Comparison of ENCODE assay signal across 21 cellular contexts in the genomic region with DNA sequence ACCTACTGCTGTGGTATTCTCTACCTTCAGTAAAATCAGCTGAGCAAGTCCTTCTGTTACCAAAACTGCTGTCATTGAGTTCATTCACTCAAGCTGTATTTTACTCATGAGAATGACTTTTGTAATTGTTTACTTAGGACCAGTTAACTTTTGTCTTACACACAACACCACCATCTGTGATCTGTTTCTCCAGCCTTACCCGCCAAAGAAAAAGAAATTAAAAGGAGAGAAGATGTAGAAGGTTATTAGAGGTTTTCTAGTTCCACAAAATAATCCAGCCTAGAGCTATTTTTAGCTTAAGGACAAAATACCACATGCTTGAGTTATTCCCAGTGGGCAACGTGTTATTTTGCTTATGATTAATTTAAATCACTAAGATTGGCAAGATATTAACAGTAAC. TPM values are rescaled to one million over a fixed set of nuclear protein-coding genes. Genes with fewer than 3 reads are reported as not detected.
DNase-seq lines count a peak whose midpoint lies in the region; ATAC-seq, FAIRE-seq and TF ChIP-seq lines count a peak whose summit lies in the region.
"Had no signal": no experiment of that assay in that cellular context is flagged by ENCODE, and none has a peak within 500 bp of the region (broad histone marks: within the 10 kb centered on the region; RNA-seq: fewer than 3 reads in every experiment).

No MANE protein-coding gene starts in this region.

- no peaks in the 10 kb centered on the region for H3K9me3 ChIP-seq in left ventricle myocardium inferior (replicated peaks)
- no peaks in the 10 kb centered on the region for H3K9me3 ChIP-seq in right atrium auricular region
- no peaks in the 10 kb centered on the region for H3K9me3 ChIP-seq in SK-N-MC (ENCODE audit: low read depth, low read length)
- no peaks in the 10 kb centered on the region for H3K9me3 ChIP-seq in thoracic aorta
- H3K9me3 ChIP-seq: testis had no signal

- H3K27me3 ChIP-seq in left ventricle myocardium inferior (ENCODE audit: low read depth) = no peaks in the 10 kb centered on the region
- H3K27me3 ChIP-seq in right atrium auricular region = no peaks in the 10 kb centered on the region
- H3K27me3 ChIP-seq in thoracic aorta (replicated peaks; ENCODE audit: insufficient read depth) = no peaks in the 10 kb centered on the region
- H3K27me3 ChIP-seq: testis had no signal

- ATAC-seq in thoracic aorta (ENCODE audit: insufficient number of reproducible peaks, low FRiP score, low read depth) = peak; percentile 38
- no peak for ATAC-seq in GM21447 (IDR thresholded peaks at IDR 0.05; ENCODE audit: unreplicated experiment)

- H3K36me3 ChIP-seq in left ventricle myocardium inferior = peaks cover 66% of the 10 kb centered on the region
- H3K36me3 ChIP-seq in right atrium auricular region = peaks cover 33% of the 10 kb centered on the region
- H3K36me3 ChIP-seq in SK-N-MC (ENCODE audit: insufficient read depth, low read length) = peaks cover 92% of the 10 kb centered on the region
- H3K36me3 ChIP-seq in thoracic aorta = peaks cover 7% of the 10 kb centered on the region

- TF ChIP-seq CTCF in left ventricle myocardium inferior (IDR thresholded peaks at IDR 0.05; ENCODE audit: borderline replicate concordance) (no peak), right atrium auricular region (IDR thresholded peaks at IDR 0.05) (no peak), thoracic aorta (IDR thresholded peaks at IDR 0.05) (no peak)

- peaks cover 30% of the 10 kb centered on the region for H3K4me1 ChIP-seq in left ventricle myocardium inferior
- peaks cover 0 to 5% of the 10 kb centered on the region in 2 donors for H3K4me1 ChIP-seq in right atrium auricular region
- peaks cover 14 to 45% of the 10 kb centered on the region in 2 donors for H3K4me1 ChIP-seq in thoracic aorta (ENCODE audit: control insufficient read depth in 1 of 2, low read depth in 2 of 2)
- H3K4me1 ChIP-seq: testis had no signal

- H3K27ac ChIP-seq in left ventricle myocardium inferior (replicated peaks) (peak overlapping the region; percentile 16), right atrium auricular region (no peak overlapping the region), SK-N-MC (peak overlapping the region; percentile 56), thoracic aorta (peak overlapping the region; percentile 47 to 65)

- no peak for FAIRE-seq in GM12892 (lab: Jason Lieb, UNC)
- FAIRE-seq: endothelial cell of umbilical vein, TTC549 had no signal

- no peak for TF ChIP-seq POLR2A in GM12892 (IDR thresholded peaks at IDR 0.05; ENCODE audit: low read depth, low read length)

- DNase-seq in left ventricle myocardium inferior (no peak), right atrium auricular region (ENCODE audit: low spot score) (no peak), SK-N-MC (ENCODE audit: low read depth, low spot score) (no peak), fibroblast of peridontal ligament (ENCODE audit: extremely low read depth) (peak; percentile 19), thoracic aorta (ENCODE audit: low spot score) (no peak), SIG-M5 treated with dmso at 0.1 percent for 504 hours (lab: John Stamatoyannopoulos, UW; ENCODE audit: unreplicated experiment) (no peak), GM12892 (ENCODE audit: insufficient read length) (no peak)
- DNase-seq: activated naive CD4-positive, alpha-beta T cell treated with anti-CD3 and anti-CD28 coated beads, Interleukin-2, amount 10 ng/mL, durations not matched to agents 7 days and 5 days; activated T-cell treated with anti-CD3 and anti-CD28 coated beads, Interleukin-2, amount 50 U/mL, for 1 hour; DMS79; foreskin melanocyte; hypothalamus; Karpas-422; NCI-H1105; NCI-H524 treated with DMSO at 0.1 percent for 48 hours; RPMI8226; stimulated activated CD4-positive, alpha-beta T cell treated with anti-CD3 and anti-CD28 coated beads, Interleukin-12 subunit alpha, Interleukin-12 subunit beta, amount 100 ng/mL, for 4 hours; testis had no signal

- intact Hi-C loops in left ventricle myocardium inferior (cut with micrococcal nuclease) = no loop called here

- no peak overlapping the region for H3K9ac ChIP-seq in SK-N-MC (ENCODE audit: insufficient read length)

- H3K4me3 ChIP-seq in left ventricle myocardium inferior = no peak overlapping the region
- no peak overlapping the region for H3K4me3 ChIP-seq in right atrium auricular region
- no peak overlapping the region for H3K4me3 ChIP-seq in SK-N-MC
- H3K4me3 ChIP-seq in thoracic aorta = peak overlapping the region; percentile 46
- H3K4me3 ChIP-seq: testis had no signal

RNA-seq across cellular contexts. Expression of gene FAM8A1, which starts 38.1 kb away (rescaled TPM):
- total RNA-seq in left ventricle myocardium inferior (17.2 TPM), right atrium auricular region (10 to 100 TPM; 19.3 to 21.0 TPM), thoracic aorta (10 to 100 TPM; 36.4 to 38.6 TPM)
- 4.7 TPM for polyA plus RNA-seq in GM12892 (2012; ENCODE audit: missing spikeins)

Comparison
In these comparisons a context has a peak if more than half of its experiments do, and no peak if none do; other contexts are left out.
1. H3K27ac ChIP-seq: peak in left ventricle myocardium inferior (single experiment), SK-N-MC (single experiment) and thoracic aorta (2 of 2); none in right atrium auricular region (0 of 2).